Comparison of ENCODE assay signal across 3 cellular contexts in the genomic region with DNA sequence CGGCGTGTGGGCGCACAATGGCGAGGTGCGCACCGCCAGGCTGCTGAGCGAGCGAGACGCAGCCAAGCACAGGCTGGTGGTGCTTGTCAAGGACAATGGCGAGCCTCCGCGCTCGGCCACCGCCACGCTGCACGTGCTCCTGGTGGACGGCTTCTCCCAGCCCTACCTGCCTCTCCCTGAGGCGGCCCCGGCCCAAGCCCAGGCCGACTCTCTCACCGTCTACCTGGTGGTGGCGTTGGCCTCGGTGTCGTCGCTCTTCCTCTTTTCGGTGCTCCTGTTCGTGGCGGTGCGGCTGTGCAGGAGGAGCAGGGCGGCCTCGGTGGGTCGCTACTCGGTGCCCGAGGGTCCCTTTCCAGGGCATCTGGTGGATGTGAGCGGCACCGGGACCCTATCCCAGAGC. TPM values are rescaled to one million over a fixed set of nuclear protein-coding genes. Genes with fewer than 3 reads are reported as not detected.
"Had no signal": no experiment of that assay in that cellular context is flagged by ENCODE, and none has a peak within 500 bp of the region (broad histone marks: within the 10 kb centered on the region; RNA-seq: fewer than 3 reads in every experiment).

No MANE protein-coding gene starts in this region.

RNA-seq across cellular contexts. Expression of a gene that starts 2.2 kb away (rescaled TPM):
- total RNA-seq: NCI-H460 had no signal

RNA-seq across cellular contexts. Expression of a gene that starts 17.1 kb away (rescaled TPM):
- total RNA-seq: M059J had no signal

RNA-seq across cellular contexts. Expression of a gene that starts 25.5 kb away (rescaled TPM):
- total RNA-seq: MCF 10A had no signal
